In the genomic region with DNA sequence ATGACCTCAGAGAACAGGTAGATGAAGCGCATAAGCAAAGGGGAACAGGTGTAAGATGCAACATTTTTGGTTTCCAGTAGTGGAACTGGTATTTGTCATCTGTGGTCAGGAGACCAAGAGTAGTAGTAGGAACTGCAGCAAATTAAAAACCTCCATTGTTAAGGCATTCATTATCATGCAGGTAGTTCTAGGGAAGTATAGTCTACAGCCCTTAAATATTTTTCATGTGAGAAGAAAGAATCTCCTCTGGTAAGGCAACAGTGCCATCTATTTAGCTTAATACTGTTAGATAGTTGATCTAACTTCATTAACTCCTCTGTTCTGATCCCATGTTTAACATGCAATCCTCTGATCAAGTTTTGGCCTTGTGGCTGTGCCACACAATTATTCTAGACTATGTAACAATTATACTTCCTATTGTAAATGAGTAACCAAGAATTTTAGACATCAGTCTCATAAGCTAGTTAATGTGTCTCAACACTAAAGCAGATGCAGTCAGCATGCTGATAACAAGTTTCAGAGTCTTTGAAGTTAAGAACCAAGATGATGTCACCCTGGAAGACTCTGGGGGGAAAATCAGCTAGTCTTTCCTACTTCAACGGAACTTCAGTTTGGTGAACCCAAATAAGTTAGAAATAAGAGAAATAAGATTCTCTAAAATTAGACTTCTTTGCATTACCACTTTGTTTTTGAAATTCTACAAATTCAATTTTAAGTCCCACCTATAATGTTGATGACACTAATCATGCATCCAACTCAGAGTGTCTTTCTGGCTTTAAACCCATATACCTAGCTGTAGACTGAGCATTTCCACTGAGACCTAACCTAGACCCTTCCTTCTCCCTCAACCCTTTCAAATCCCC, we compare ENCODE assay signal across 13 cellular contexts.
A peak's percentile ranks its signal among the peaks of the same experiment; 100 is the strongest.
DNase-seq lines count a peak whose midpoint lies in the region; ATAC-seq and TF ChIP-seq lines count a peak whose summit lies in the region.
"Had no signal": no experiment of that assay in that cellular context is flagged by ENCODE, and none has a peak within 500 bp of the region (broad histone marks: within the 10 kb centered on the region; RNA-seq: fewer than 3 reads in every experiment).

No MANE protein-coding gene starts in this region.

- H3K36me3 ChIP-seq in HEK293 (ENCODE audit: control insufficient read depth in 2 of 2, insufficient read depth in 1 of 2, low read length in 2 of 2) (no peaks in the 10 kb centered on the region), SJCRH30 (no peaks in the 10 kb centered on the region)

- POLR2A ChIA-PET in HEK293 (lab: Yijun Ruan, JAX), result interaction anchor here (2.1 kb wide), 1 partner anchor 14 kb away, joined by 6 read pairs; no protein-coding TSS in a partner anchor

- H3K4me3 ChIP-seq in HEK293 (ENCODE audit: low read depth, low read length) (no peak overlapping the region), SJCRH30 (no peak overlapping the region)

- intact Hi-C loops in activated CD4-positive, alpha-beta T cell treated with anti-CD3 and anti-CD28 coated beads, Interleukin-2, amount 10 ng/mL, durations not matched to agents 24 days and 14 days (cut with micrococcal nuclease), result no loop called here

- peaks cover 2% of the 10 kb centered on the region for H3K27me3 Mint-ChIP-seq in activated CD4-positive, alpha-beta T cell treated with anti-CD3 and anti-CD28 coated beads, Interleukin-2, amount 10 ng/mL, durations not matched to agents 24 days and 14 days

- no peaks in the 10 kb centered on the region for H3K27me3 ChIP-seq in SJCRH30

- no peak overlapping the region for H3K27ac ChIP-seq in HEK293 (ENCODE audit: extremely low read depth, low read depth, low read length)
- no peak overlapping the region for H3K27ac ChIP-seq in SJCRH30

- no peaks in the 10 kb centered on the region for H3K36me3 Mint-ChIP-seq in activated CD4-positive, alpha-beta T cell treated with anti-CD3 and anti-CD28 coated beads, Interleukin-2, amount 10 ng/mL, durations not matched to agents 24 days and 14 days (ENCODE audit: low read depth)
- H3K36me3 Mint-ChIP-seq: CD8-positive, alpha-beta memory T cell had no signal

- ATAC-seq in GM18867 (IDR thresholded peaks at IDR 0.05; ENCODE audit: unreplicated experiment), result peak; percentile 78
- peak; percentile 82 for ATAC-seq in HG03457 (IDR thresholded peaks at IDR 0.05; ENCODE audit: unreplicated experiment)
- ATAC-seq: sciatic nerve had no signal

- no peaks in the 10 kb centered on the region for H3K9me3 ChIP-seq in HEK293 (ENCODE audit: control insufficient read depth, insufficient read depth, low read depth, low read length)
- no peaks in the 10 kb centered on the region for H3K9me3 ChIP-seq in SJCRH30 (replicated peaks)

- H3K4me1 Mint-ChIP-seq in activated CD4-positive, alpha-beta T cell treated with anti-CD3 and anti-CD28 coated beads, Interleukin-2, amount 10 ng/mL, durations not matched to agents 24 days and 14 days, result no peaks in the 10 kb centered on the region
- H3K4me1 Mint-ChIP-seq: CD8-positive, alpha-beta memory T cell had no signal

- TF ChIP-seq CTCF in HEK293 (tag by site-specific recombination; IDR thresholded peaks at IDR 0.05), result no peak

- H3K27ac Mint-ChIP-seq in activated CD4-positive, alpha-beta T cell treated with anti-CD3 and anti-CD28 coated beads, Interleukin-2, amount 10 ng/mL, durations not matched to agents 24 days and 14 days, result no peak overlapping the region
- H3K27ac Mint-ChIP-seq: CD8-positive, alpha-beta memory T cell had no signal

- CTCF ChIA-PET in HEK293 (lab: Yijun Ruan, JAX), result interaction anchor here (0.8 to 3.0 kb wide), 4 partner anchors 18 to 173 kb away, joined by 3 to 17 read pairs (median 3); no protein-coding TSS in a partner anchor

- DNase-seq in left kidney (ENCODE audit: low read depth, low spot score) (peak; percentile 25), NCI-H2196 (lab: John Stamatoyannopoulos, UW; ENCODE audit: unreplicated experiment) (no peak), AG08395 (ENCODE audit: low spot score) (no peak), SJCRH30 (no peak)
- no peak for DNase-seq in activated CD4-positive, alpha-beta T cell treated with anti-CD3 and anti-CD28 coated beads, Interleukin-2, amount 10 ng/mL, durations not matched to agents 24 days and 14 days
- DNase-seq: activated effector memory CD4-positive, alpha-beta T cell treated with Interleukin-2 at 50 U/mL for 16 hours; CD8-positive, alpha-beta memory T cell; islet precursor cell; NCI-H146 had no signal

- H3K9me3 Mint-ChIP-seq in activated CD4-positive, alpha-beta T cell treated with anti-CD3 and anti-CD28 coated beads, Interleukin-2, amount 10 ng/mL, durations not matched to agents 24 days and 14 days, result no peaks in the 10 kb centered on the region

- H3K4me1 ChIP-seq in HEK293 (ENCODE audit: control insufficient read depth, insufficient read depth, low read length), result peaks cover 20% of the 10 kb centered on the region; the same call in 1 of the 2 replicates
- H3K4me1 ChIP-seq in SJCRH30, result no peaks in the 10 kb centered on the region

- no peak overlapping the region for H3K4me3 Mint-ChIP-seq in activated CD4-positive, alpha-beta T cell treated with anti-CD3 and anti-CD28 coated beads, Interleukin-2, amount 10 ng/mL, durations not matched to agents 24 days and 14 days
- H3K4me3 Mint-ChIP-seq: CD8-positive, alpha-beta memory T cell had no signal

TF ChIP-seq in HEK293, 187 proteins besides CTCF, POLR2A, EP300 and RAD21 (continues in another document):
- TF ChIP-seq, protein P1, sequence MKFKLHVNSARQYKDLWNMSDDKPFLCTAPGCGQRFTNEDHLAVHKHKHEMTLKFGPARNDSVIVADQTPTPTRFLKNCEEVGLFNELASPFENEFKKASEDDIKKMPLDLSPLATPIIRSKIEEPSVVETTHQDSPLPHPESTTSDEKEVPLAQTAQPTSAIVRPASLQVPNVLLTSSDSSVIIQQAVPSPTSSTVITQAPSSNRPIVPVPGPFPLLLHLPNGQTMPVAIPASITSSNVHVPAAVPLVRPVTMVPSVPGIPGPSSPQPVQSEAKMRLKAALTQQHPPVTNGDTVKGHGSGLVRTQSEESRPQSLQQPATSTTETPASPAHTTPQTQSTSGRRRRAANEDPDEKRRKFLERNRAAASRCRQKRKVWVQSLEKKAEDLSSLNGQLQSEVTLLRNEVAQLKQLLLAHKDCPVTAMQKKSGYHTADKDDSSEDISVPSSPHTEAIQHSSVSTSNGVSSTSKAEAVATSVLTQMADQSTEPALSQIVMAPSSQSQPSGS (tag by site-specific recombination; IDR thresholded peaks at IDR 0.05; ENCODE audit: low read depth), result peak; percentile 58
- TF ChIP-seq, protein P2, sequence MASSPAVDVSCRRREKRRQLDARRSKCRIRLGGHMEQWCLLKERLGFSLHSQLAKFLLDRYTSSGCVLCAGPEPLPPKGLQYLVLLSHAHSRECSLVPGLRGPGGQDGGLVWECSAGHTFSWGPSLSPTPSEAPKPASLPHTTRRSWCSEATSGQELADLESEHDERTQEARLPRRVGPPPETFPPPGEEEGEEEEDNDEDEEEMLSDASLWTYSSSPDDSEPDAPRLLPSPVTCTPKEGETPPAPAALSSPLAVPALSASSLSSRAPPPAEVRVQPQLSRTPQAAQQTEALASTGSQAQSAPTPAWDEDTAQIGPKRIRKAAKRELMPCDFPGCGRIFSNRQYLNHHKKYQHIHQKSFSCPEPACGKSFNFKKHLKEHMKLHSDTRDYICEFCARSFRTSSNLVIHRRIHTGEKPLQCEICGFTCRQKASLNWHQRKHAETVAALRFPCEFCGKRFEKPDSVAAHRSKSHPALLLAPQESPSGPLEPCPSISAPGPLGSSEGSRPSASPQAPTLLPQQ (tag by site-specific recombination; IDR thresholded peaks at IDR 0.05), result peak; percentile 32; the same call in 1 of the 2 replicates
- TF ChIP-seq ZNF629 (tag by site-specific recombination; IDR thresholded peaks at IDR 0.05) (peak; percentile 80), ZNF394 (tag by site-specific recombination; IDR thresholded peaks at IDR 0.05; ENCODE audit: borderline replicate concordance) (0 out of 2 replicates have a peak, but pooled peaks have one; percentile 30), ZNF660 (tag by site-specific recombination; IDR thresholded peaks at IDR 0.05) (0 out of 2 replicates have a peak, but pooled peaks have one; percentile 17), ZNF24 (tag by site-specific recombination; IDR thresholded peaks at IDR 0.05) (0 out of 2 replicates have a peak, but pooled peaks have one; percentile 30), TCF7L2 (IDR thresholded peaks at IDR 0.05; ENCODE audit: borderline replicate concordance, low read depth, low read length) (peak; percentile 87; the same call in 1 of the 2 replicates), ZNF521 (tag by site-specific recombination; IDR thresholded peaks at IDR 0.05) (no peak), ZNF214 (tag by site-specific recombination; IDR thresholded peaks at IDR 0.05; ENCODE audit: borderline replicate concordance) (no peak), ZXDB (tag by site-specific recombination; IDR thresholded peaks at IDR 0.05) (peak; percentile 22; the same call in 1 of the 2 replicates), SP7 (tag by site-specific recombination; IDR thresholded peaks at IDR 0.05) (peak; percentile 71), GLIS1 (tag by site-specific recombination; IDR thresholded peaks at IDR 0.05) (no peak), ZNF366 (tag by site-specific recombination; conservative IDR thresholded peaks at IDR 0.05) (peak; percentile 57), ZNF10 (tag by site-specific recombination; IDR thresholded peaks at IDR 0.05) (peak; percentile 76; the same call in 1 of the 2 replicates), ZNF174 (tag by site-specific recombination; IDR thresholded peaks at IDR 0.05) (no peak)
- TF ChIP-seq, protein P3, sequence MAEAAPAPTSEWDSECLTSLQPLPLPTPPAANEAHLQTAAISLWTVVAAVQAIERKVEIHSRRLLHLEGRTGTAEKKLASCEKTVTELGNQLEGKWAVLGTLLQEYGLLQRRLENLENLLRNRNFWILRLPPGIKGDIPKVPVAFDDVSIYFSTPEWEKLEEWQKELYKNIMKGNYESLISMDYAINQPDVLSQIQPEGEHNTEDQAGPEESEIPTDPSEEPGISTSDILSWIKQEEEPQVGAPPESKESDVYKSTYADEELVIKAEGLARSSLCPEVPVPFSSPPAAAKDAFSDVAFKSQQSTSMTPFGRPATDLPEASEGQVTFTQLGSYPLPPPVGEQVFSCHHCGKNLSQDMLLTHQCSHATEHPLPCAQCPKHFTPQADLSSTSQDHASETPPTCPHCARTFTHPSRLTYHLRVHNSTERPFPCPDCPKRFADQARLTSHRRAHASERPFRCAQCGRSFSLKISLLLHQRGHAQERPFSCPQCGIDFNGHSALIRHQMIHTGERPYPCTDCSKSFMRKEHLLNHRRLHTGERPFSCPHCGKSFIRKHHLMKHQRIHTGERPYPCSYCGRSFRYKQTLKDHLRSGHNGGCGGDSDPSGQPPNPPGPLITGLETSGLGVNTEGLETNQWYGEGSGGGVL (tag by site-specific recombination; IDR thresholded peaks at IDR 0.05), result peak; percentile 36; the same call in 1 of the 2 replicates
